In genomic region chr3:42544492-42545283, GRCh38 we compare ENCODE assay signal across 11 cellular contexts. TPM values are rescaled to one million over a fixed set of nuclear protein-coding genes. Genes with fewer than 3 reads are reported as not detected.
A peak's percentile ranks its signal among the peaks of the same experiment; 100 is the strongest.
DNase-seq lines count a peak whose midpoint lies in the region; ATAC-seq and TF ChIP-seq lines count a peak whose summit lies in the region.
"Had no signal": no experiment of that assay in that cellular context is flagged by ENCODE, and none has a peak within 500 bp of the region (broad histone marks: within the 10 kb centered on the region; RNA-seq: fewer than 3 reads in every experiment).

No MANE protein-coding gene starts in this region.

- ATAC-seq in right cardiac atrium (peak; percentile 72 to 73), HG02840 (IDR thresholded peaks at IDR 0.05; ENCODE audit: low FRiP score, unreplicated experiment) (no peak)

- peak overlapping the region; percentile 64 to 78 for H3K27ac ChIP-seq in ascending aorta
- peak overlapping the region; percentile 14 for H3K27ac ChIP-seq in right cardiac atrium (ENCODE audit: low read length)
- H3K27ac ChIP-seq in tibial nerve, result peak overlapping the region in 2 of 4 donors; percentile 37 to 59
- H3K27ac ChIP-seq: SJSA1 had no signal

- peaks cover 6 to 20% of the 10 kb centered on the region in 2 donors for H3K4me1 ChIP-seq in ascending aorta
- peaks cover 5% of the 10 kb centered on the region for H3K4me1 ChIP-seq in right cardiac atrium (ENCODE audit: control insufficient read depth, insufficient read depth, low read length)
- H3K4me1 ChIP-seq in tibial nerve, result peaks cover 0 to 19% (median 2%) of the 10 kb centered on the region in 4 donors
- H3K4me1 ChIP-seq: SJSA1 had no signal

- TF ChIP-seq CTCF in ascending aorta (IDR thresholded peaks at IDR 0.05) (peak in 2 of 3 experiments; percentile 11 to 38), tibial nerve (IDR thresholded peaks at IDR 0.05) (no peak)

- no peaks in the 10 kb centered on the region for H3K27me3 ChIP-seq in ascending aorta
- H3K27me3 ChIP-seq in right cardiac atrium (ENCODE audit: control insufficient read depth, insufficient read depth), result no peaks in the 10 kb centered on the region
- no peaks in the 10 kb centered on the region for H3K27me3 ChIP-seq in tibial nerve
- H3K27me3 ChIP-seq: SJSA1 had no signal

- 20% methylated on average over 12 of the region's 12 CpGs for WGBS in right cardiac atrium
- WGBS in tibial nerve, 2 donors, result 50 to 57% methylated on average over 12 of the region's 12 CpGs

- no peaks in the 10 kb centered on the region for H3K9me3 ChIP-seq in ascending aorta
- no peaks in the 10 kb centered on the region for H3K9me3 ChIP-seq in right cardiac atrium (ENCODE audit: control insufficient read depth, low read length)
- no peaks in the 10 kb centered on the region for H3K9me3 ChIP-seq in tibial nerve

- H3K4me3 ChIP-seq in ascending aorta (no peak overlapping the region), right cardiac atrium (ENCODE audit: low read length) (no peak overlapping the region), tibial nerve (no peak overlapping the region)
- H3K4me3 ChIP-seq: SJSA1 had no signal

- intact Hi-C loops in ascending aorta (cut with DNase I), result loop anchor here (5.0 kb wide), 3 partner anchors 102 to 312 kb away; no protein-coding TSS in a partner anchor
- intact Hi-C loops in right cardiac atrium (cut with DNase I), result loop anchor here in 2 of 4 donors (5.0 to 10.0 kb wide), 4 partner anchors 42 to 650 kb away; partner anchors contain the start of gene VIPR1 (in 1 of the 2)

- DNase-seq in NCI-H1092 (lab: John Stamatoyannopoulos, UW) (peak; percentile 82), ascending aorta (ENCODE audit: low spot score in 2 of 2) (peak in 1 of 2 donors; percentile 25), right cardiac atrium (peak; percentile 45 to 84 (median 82)), tibial nerve (ENCODE audit: low spot score in 2 of 2) (peak in 1 of 2 donors; percentile 13), T-helper 1 cell (no peak), HK-2 (ENCODE audit: unreplicated experiment) (no peak), cerebellum (ENCODE audit: low spot score) (no peak)
- DNase-seq: activated T-cell treated with anti-CD3 and anti-CD28 coated beads, Interleukin-2, amount 50 U/mL, for 48 hours; erythroblast had no signal

- H3K36me3 ChIP-seq in ascending aorta (peaks cover 0 to 4% of the 10 kb centered on the region in 2 donors), tibial nerve (peaks cover 0 to 30% (median 0%) of the 10 kb centered on the region in 3 donors)
- H3K36me3 ChIP-seq: SJSA1 had no signal

- TF ChIP-seq POLR2A in tibial nerve (IDR thresholded peaks at IDR 0.05), result no peak

- TF ChIP-seq EP300 in tibial nerve (IDR thresholded peaks at IDR 0.05), result peak; percentile 18 to 32

RNA-seq across cellular contexts. Expression of gene SEC22C, which starts 37.1 kb away (rescaled TPM):
- total RNA-seq in ascending aorta (28.3 TPM), right cardiac atrium (10 to 100 TPM; 24.9 to 29.9 (median 28.4) TPM), tibial nerve (10 to 100 TPM; 74.1 to 95.3 (median 86.1) TPM), cerebellum (50.9 TPM)
- polyA plus RNA-seq in right cardiac atrium, result 20.2 TPM

RNA-seq across cellular contexts. Expression of gene VIPR1, which starts 42.2 kb away (rescaled TPM):
- 3.5 TPM for total RNA-seq in ascending aorta
- 10 to 100 TPM in 2 of 4 donors, 1 to 10 TPM in 2; 4.9 to 12.8 (median 8.6) TPM for total RNA-seq in right cardiac atrium
- polyA plus RNA-seq in right cardiac atrium, result 10.2 TPM
- 10 to 100 TPM in 2 of 4 donors, 1 to 10 TPM in 2; 2.4 to 17.3 (median 10.4) TPM for total RNA-seq in tibial nerve
- 2.0 TPM for total RNA-seq in cerebellum
- total RNA-seq: SJSA1 had no signal

RNA-seq across cellular contexts. Expression of gene SS18L2, which starts 46.0 kb away (rescaled TPM):
- total RNA-seq in ascending aorta (1.5 TPM), right cardiac atrium (10 to 100 TPM; 11.8 to 14.2 (median 13.5) TPM), tibial nerve (10 to 100 TPM; 10.2 to 28.2 (median 15.7) TPM), cerebellum (15.6 TPM)
- polyA plus RNA-seq in right cardiac atrium, result 26.7 TPM

RNA-seq across cellular contexts. Expression of gene NKTR, which starts 55.8 kb away (rescaled TPM):
- total RNA-seq in ascending aorta (41.7 TPM), right cardiac atrium (10 to 100 TPM; 27.7 to 35.8 (median 29.5) TPM), tibial nerve (100 to 1,000 TPM; 122 to 175 (median 146) TPM), cerebellum (259 TPM)
- 22.6 TPM for polyA plus RNA-seq in right cardiac atrium

Comparison
In these comparisons a context has a peak if more than half of its experiments do, and no peak if none do; other contexts are left out.
1. DNase-seq: peak in NCI-H1092 (single experiment) and right cardiac atrium (3 of 3); none in T-helper 1 cell (0 of 5), HK-2 (single experiment) and cerebellum (single experiment).
2. CTCF ChIP-seq: peak in ascending aorta (2 of 3); none in tibial nerve (0 of 5).